In the genomic region with DNA sequence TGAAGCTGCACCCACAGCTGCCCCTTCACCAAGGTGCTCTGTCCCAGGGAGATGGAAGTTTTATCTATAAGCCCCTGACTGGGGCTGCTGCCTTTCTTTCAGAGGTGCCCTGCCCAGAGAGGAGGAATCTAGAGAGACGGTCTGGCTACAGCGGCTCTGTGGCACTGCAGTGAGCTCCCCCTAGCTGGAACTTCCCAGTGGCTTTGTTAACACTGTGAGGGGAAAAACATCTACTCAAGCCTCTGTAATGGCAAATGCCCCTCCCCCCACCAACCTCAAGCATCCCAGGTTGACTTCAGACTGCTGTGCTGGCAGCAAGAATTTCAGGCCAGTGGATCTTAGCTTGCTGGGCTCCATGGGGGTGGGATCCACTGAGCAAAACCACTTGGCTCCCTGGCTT, we compare ENCODE assay signal across 8 cellular contexts.
DNase-seq lines count a peak whose midpoint lies in the region; ATAC-seq, FAIRE-seq and TF ChIP-seq lines count a peak whose summit lies in the region.
"Not testable (repeated sequence)": the region's sequence is repeated elsewhere in the genome, so short reads cannot be mapped to it uniquely, and the experiment has no call there.

No MANE protein-coding gene starts in this region.

- intact Hi-C loops in HepG2 (cut with micrococcal nuclease; ENCODE audit: unreplicated experiment): not testable (repeated sequence)

- WGBS in endodermal cell (ENCODE audit: insufficient coverage in 1 of 2, insufficient read length in 1 of 2), 2 experiments: 46% methylated on average over 2 of the region's 2 CpGs; no CpG with 5 or more reads in 1 of the 2 experiments
- 0% methylated on average over 1 of the region's 2 CpGs for WGBS in HepG2 (ENCODE audit: low lambda C conversion rate)

- H3K4me2 ChIP-seq in HepG2 (ENCODE audit: low read depth, low read length): not testable (repeated sequence)

- H3K36me3 ChIP-seq in H7 (replicated peaks; ENCODE audit: control insufficient read depth, insufficient read depth, low read length); NT2/D1 (ENCODE audit: insufficient read depth, insufficient read length, low read length); endodermal cell (ENCODE audit: control insufficient read depth, insufficient read depth, low read length); HepG2 (replicated peaks in 1 of 2; ENCODE audit: control insufficient read depth in 1 of 2, insufficient read depth in 2 of 2, low read length in 2 of 2): not testable (repeated sequence)

- POLR2A ChIA-PET in WTC11 (lab: Charles Lee); HepG2 (lab: Yijun Ruan, JAX): not testable (repeated sequence)

- not testable (repeated sequence) for H3K4me1 ChIP-seq in NT2/D1 (ENCODE audit: insufficient read depth, insufficient read length); HepG2 (ENCODE audit: insufficient read depth, low read length)
- peaks cover 11% of the 10 kb centered on the region for H3K4me1 ChIP-seq in endodermal cell (ENCODE audit: control insufficient read depth, insufficient read depth, low read length)

- H3K27me3 ChIP-seq in H7 (ENCODE audit: control insufficient read depth, insufficient read depth, low read length); NT2/D1 (ENCODE audit: insufficient read depth, insufficient read length); endodermal cell (ENCODE audit: control insufficient read depth, insufficient read depth, low read length, poor library complexity, severe bottlenecking); HepG2 (ENCODE audit: control insufficient read depth in 1 of 2, insufficient read depth in 2 of 2, low read length in 2 of 2): not testable (repeated sequence)

- H3K79me2 ChIP-seq in HepG2 (ENCODE audit: insufficient read depth, low read length): not testable (repeated sequence)

- TF ChIP-seq RAD21 in HepG2 (CRISPR knock-in tag; IDR thresholded peaks at IDR 0.05): not testable (repeated sequence)

- ATAC-seq in WTC11 (peak; percentile 96), HepG2 (peak; percentile 55)

- H3K27me3 Mint-ChIP-seq in WTC11 (ENCODE audit: low read depth) (peaks cover 60% of the 10 kb centered on the region), endodermal cell (ENCODE audit: insufficient read depth) (peaks cover 31% of the 10 kb centered on the region)

- H3K27ac Mint-ChIP-seq in WTC11, endodermal cell: not testable (repeated sequence)

- not testable (repeated sequence) for H3K9me3 ChIP-seq in NT2/D1 (ENCODE audit: insufficient read depth, low read length); endodermal cell (ENCODE audit: control insufficient read depth, low read length); HepG2 (ENCODE audit: low read length)

- not testable (repeated sequence) for TF ChIP-seq POLR2A in HepG2 (IDR thresholded peaks at IDR 0.05; ENCODE audit: insufficient read depth in 1 of 2, low read depth in 2 of 2, low read length in 2 of 2)

- not testable (repeated sequence) for H3K4me3 Mint-ChIP-seq in WTC11, endodermal cell

- in situ Hi-C loops in HepG2 (cut with HindIII; ENCODE audit: extremely low pct_ligation_motif_present, low pct_unique_long_range_greater_than_20kb): not testable (repeated sequence)

- TF ChIP-seq CTCF in 22Rv1 (IDR thresholded peaks at IDR 0.05) (peak; percentile 10; the same call in 1 of the 2 replicates), GM12864 (IDR thresholded peaks at IDR 0.05; ENCODE audit: low read depth, low read length, missing control alignments) (peak; percentile 13), endodermal cell (conservative IDR thresholded peaks at IDR 0.05) (peak; percentile 69), retinal pigment epithelial cell (conservative IDR thresholded peaks at IDR 0.05; ENCODE audit: low read depth, low read length) (peak; percentile 7)
- not testable (repeated sequence) for TF ChIP-seq CTCF in WTC11 (IDR thresholded peaks at IDR 0.05); HepG2 (CRISPR knock-in tag; IDR thresholded peaks at IDR 0.05)

- DNase-seq in GM12864 (ENCODE audit: low read depth); HepG2 (ENCODE audit: low spot score); retinal pigment epithelial cell (ENCODE audit: low read depth): not testable (repeated sequence)
- DNase-seq in H7 (peak; percentile 55), NT2/D1 (ENCODE audit: low read depth, low spot score) (peak; percentile 78), WTC11 (ENCODE audit: low spot score) (peak; percentile 53), endodermal cell (peak; percentile 87)

- H4K20me1 ChIP-seq in HepG2 (ENCODE audit: insufficient read depth, low read length): not testable (repeated sequence)

- H3K9me3 Mint-ChIP-seq in WTC11, endodermal cell: not testable (repeated sequence)

- not testable (repeated sequence) for BruUV-seq in HepG2 (replicated peaks; lab: Mats Ljungman, UMichigan)

- CTCF ChIA-PET in WTC11 (lab: Charles Lee): interaction anchor here (0.7 to 1.5 kb wide), 6 partner anchors 10 to 160 kb away, joined by 3 to 5 read pairs (median 4); no protein-coding TSS in a partner anchor
- CTCF ChIA-PET in HepG2 (lab: Yijun Ruan, JAX; ENCODE audit: low intra/inter-chr PET ratio, low total read pairs): not testable (repeated sequence)

- not testable (repeated sequence) for H3K4me3 ChIP-seq in GM12864 (ENCODE audit: low read depth, low read length); H7 (ENCODE audit: insufficient read depth, low read depth, low read length); NT2/D1 (ENCODE audit: insufficient read length, low read depth); endodermal cell (ENCODE audit: low read length); HepG2 (replicated peaks in 1 of 3; ENCODE audit: insufficient read depth in 1 of 3, low read depth in 2 of 3, low read length in 3 of 3); retinal pigment epithelial cell (ENCODE audit: low read length)

- not testable (repeated sequence) for H2AFZ ChIP-seq in HepG2 (ENCODE audit: low read length)

- H3K27ac ChIP-seq in 22Rv1; endodermal cell (ENCODE audit: low read depth, low read length); HepG2 (ENCODE audit: extremely low read length, insufficient read depth, low read length): not testable (repeated sequence)

- not testable (repeated sequence) for H3K9ac ChIP-seq in NT2/D1 (ENCODE audit: insufficient read length, low read depth); endodermal cell (ENCODE audit: extremely low read depth, low read length, poor library complexity, severe bottlenecking); HepG2 (ENCODE audit: insufficient read depth, low read depth, low read length)

- TF ChIP-seq EP300 in HepG2 (IDR thresholded peaks at IDR 0.05; ENCODE audit: low read depth in 2 of 2, low read length in 2 of 2); HepG2 (CRISPR knock-in tag; IDR thresholded peaks at IDR 0.05; ENCODE audit: borderline replicate concordance): not testable (repeated sequence)

- peaks cover 26% of the 10 kb centered on the region for H3K4me1 Mint-ChIP-seq in WTC11
- H3K4me1 Mint-ChIP-seq in endodermal cell: peaks cover 14% of the 10 kb centered on the region

- not testable (repeated sequence) for H3K36me3 Mint-ChIP-seq in WTC11; endodermal cell (ENCODE audit: low read depth)

- not testable (repeated sequence) for FAIRE-seq in HepG2 (lab: Jason Lieb, UNC)
